Comparison of ENCODE assay signal across 8 cellular contexts in genomic region chr17:32998111-32998892, GRCh38. TPM values are rescaled to one million over a fixed set of nuclear protein-coding genes. Genes with fewer than 3 reads are reported as not detected.
DNase-seq lines count a peak whose midpoint lies in the region; ATAC-seq, FAIRE-seq and TF ChIP-seq lines count a peak whose summit lies in the region.

No MANE protein-coding gene starts in this region.

- peak; percentile 92 for ATAC-seq in Panc1
- ATAC-seq in HG02852 (IDR thresholded peaks at IDR 0.05; ENCODE audit: unreplicated experiment), result no peak

- POLR2A ChIA-PET in Panc1 (lab: Charles Lee), result interaction anchor here (0.6 kb wide), 1 partner anchor 11 kb away, joined by 3 read pairs; no protein-coding TSS in a partner anchor

- no peaks in the 10 kb centered on the region for H3K9me3 ChIP-seq in Panc1 (ENCODE audit: control insufficient read depth, insufficient read depth, low read depth, low read length)

- FAIRE-seq in HTR-8/SVneo (lab: Jason Lieb, UNC), result peak; percentile 89

- peaks cover 23% of the 10 kb centered on the region for H3K27me3 Mint-ChIP-seq in activated T-helper 1 cell treated with anti-CD3 and anti-CD28 coated beads, Interleukin-12 subunit alpha, Interleukin-12 subunit beta, Interleukin-2, Interleukin-4 antibody, amounts not matched to agents 30 ng/mL and 10 ng/mL and 1 ng/mL, durations not matched to agents 14 hours and 24 hours and 36 hours (ENCODE audit: insufficient read depth)
- peaks cover 27% of the 10 kb centered on the region for H3K27me3 Mint-ChIP-seq in nephron (ENCODE audit: low read depth)

- H3K4me3 Mint-ChIP-seq in activated T-helper 1 cell treated with anti-CD3 and anti-CD28 coated beads, Interleukin-12 subunit alpha, Interleukin-12 subunit beta, Interleukin-2, Interleukin-4 antibody, amounts not matched to agents 30 ng/mL and 10 ng/mL and 1 ng/mL, durations not matched to agents 14 hours and 24 hours and 36 hours, result no peak overlapping the region
- H3K4me3 Mint-ChIP-seq in nephron, result peak overlapping the region in 2 of 3 experiments; percentile 46

- no peaks in the 10 kb centered on the region for H3K36me3 ChIP-seq in Panc1 (ENCODE audit: control insufficient read depth, insufficient read depth, low read length)

- no TSS peak for BruUV-seq in Panc1 (replicated peaks; lab: Mats Ljungman, UMichigan)

- 0 out of 2 replicates have a peak, but pooled peaks cover 2% of the 10 kb centered on the region for H3K27me3 ChIP-seq in Panc1 (ENCODE audit: control insufficient read depth, insufficient read depth, low read length)

- H3K27ac Mint-ChIP-seq in activated T-helper 1 cell treated with anti-CD3 and anti-CD28 coated beads, Interleukin-12 subunit alpha, Interleukin-12 subunit beta, Interleukin-2, Interleukin-4 antibody, amounts not matched to agents 30 ng/mL and 10 ng/mL and 1 ng/mL, durations not matched to agents 14 hours and 24 hours and 36 hours, result no peak overlapping the region
- no peak overlapping the region for H3K27ac Mint-ChIP-seq in nephron

- DNase-seq in DMS 273 (lab: John Stamatoyannopoulos, UW; ENCODE audit: unreplicated experiment) (peak; percentile 86), HTR-8/SVneo (ENCODE audit: insufficient read length, low spot score) (peak; percentile 87), Panc1 (ENCODE audit: low read depth, low spot score) (peak; percentile 50), fibroblast of pulmonary artery (ENCODE audit: low read depth) (peak; percentile 67)
- DNase-seq in activated T-helper 1 cell treated with anti-CD3 and anti-CD28 coated beads, Interleukin-12 subunit alpha, Interleukin-12 subunit beta, Interleukin-2, Interleukin-4 antibody, amounts not matched to agents 30 ng/mL and 10 ng/mL and 1 ng/mL, durations not matched to agents 14 hours and 24 hours and 36 hours (ENCODE audit: low spot score), result peak; percentile 49
- peak in 5 of 6 experiments; percentile 29 to 62 (median 43) for DNase-seq in stimulated activated naive CD4-positive, alpha-beta T cell (lab: John Stamatoyannopoulos, UW)

- CTCF ChIA-PET in Panc1 (lab: Charles Lee), result interaction anchor here (0.6 to 1.6 kb wide), 6 partner anchors 22 to 392 kb away, joined by 3 read pairs; no protein-coding TSS in a partner anchor

- in situ Hi-C loops in Panc1 (cut with HindIII; ENCODE audit: low pct_unique_long_range_greater_than_20kb, low sequenced_read_pairs), result no loop called here

- no peaks in the 10 kb centered on the region for H3K4me1 ChIP-seq in Panc1 (ENCODE audit: control insufficient read depth, insufficient read depth, low read length)

- no peaks in the 10 kb centered on the region for H3K36me3 Mint-ChIP-seq in activated T-helper 1 cell treated with anti-CD3 and anti-CD28 coated beads, Interleukin-12 subunit alpha, Interleukin-12 subunit beta, Interleukin-2, Interleukin-4 antibody, amounts not matched to agents 30 ng/mL and 10 ng/mL and 1 ng/mL, durations not matched to agents 14 hours and 24 hours and 36 hours (ENCODE audit: low read depth)
- H3K36me3 Mint-ChIP-seq in nephron (ENCODE audit: low read depth), result no peaks in the 10 kb centered on the region

- TF ChIP-seq CTCF in Panc1 (IDR thresholded peaks at IDR 0.05), result peak; percentile 92
- TF ChIP-seq CTCF in fibroblast of pulmonary artery (IDR thresholded peaks at IDR 0.05; ENCODE audit: low read length, missing control alignments), result peak; percentile 94
- TF ChIP-seq CTCF in nephron (IDR thresholded peaks at IDR 0.05; ENCODE audit: unreplicated experiment in 3 of 3), result peak; percentile 87 to 93 (median 88)

- intact Hi-C loops in Panc1 (cut with micrococcal nuclease; ENCODE audit: unreplicated experiment), result loop anchor here (2.0 to 5.0 kb wide), 2 partner anchors 61 to 214 kb away; no protein-coding TSS in a partner anchor
- intact Hi-C loops in activated T-helper 1 cell treated with anti-CD3 and anti-CD28 coated beads, Interleukin-12 subunit alpha, Interleukin-12 subunit beta, Interleukin-2, Interleukin-4 antibody, amounts not matched to agents 30 ng/mL and 10 ng/mL and 1 ng/mL, durations not matched to agents 14 hours and 24 hours and 36 hours (cut with micrococcal nuclease), result loop anchor here (1.0 to 2.0 kb wide), 2 partner anchors 58 to 215 kb away; no protein-coding TSS in a partner anchor

- H3K9me3 Mint-ChIP-seq in activated T-helper 1 cell treated with anti-CD3 and anti-CD28 coated beads, Interleukin-12 subunit alpha, Interleukin-12 subunit beta, Interleukin-2, Interleukin-4 antibody, amounts not matched to agents 30 ng/mL and 10 ng/mL and 1 ng/mL, durations not matched to agents 14 hours and 24 hours and 36 hours, result no peaks in the 10 kb centered on the region
- no peaks in the 10 kb centered on the region for H3K9me3 Mint-ChIP-seq in nephron

- no peak overlapping the region for H3K27ac ChIP-seq in Panc1 (ENCODE audit: low read length)

- H3K4me3 ChIP-seq in Panc1 (ENCODE audit: low read depth in 2 of 2, low read length in 2 of 2), result peak overlapping the region in 1 of 2 experiments; percentile 2; a peak in 2 of 4 replicates
- H3K4me3 ChIP-seq in fibroblast of pulmonary artery (replicated peaks; ENCODE audit: low read depth, low read length), result no peak overlapping the region

- H3K4me1 Mint-ChIP-seq in activated T-helper 1 cell treated with anti-CD3 and anti-CD28 coated beads, Interleukin-12 subunit alpha, Interleukin-12 subunit beta, Interleukin-2, Interleukin-4 antibody, amounts not matched to agents 30 ng/mL and 10 ng/mL and 1 ng/mL, durations not matched to agents 14 hours and 24 hours and 36 hours (ENCODE audit: low read depth), result no peaks in the 10 kb centered on the region
- no peaks in the 10 kb centered on the region for H3K4me1 Mint-ChIP-seq in nephron

RNA-seq across cellular contexts. Expression of gene SPACA3, which starts 6.7 kb away (rescaled TPM):
- total RNA-seq in Panc1 (2021; ENCODE audit: unreplicated experiment), result not detected
- not detected for polyA plus RNA-seq in Panc1 (2012; ENCODE audit: insufficient read length)
- not detected in 2 replicates for total RNA-seq in activated T-helper 1 cell treated with anti-CD3 and anti-CD28 coated beads, Interleukin-12 subunit alpha, Interleukin-12 subunit beta, Interleukin-2, Interleukin-4 antibody, amounts not matched to agents 30 ng/mL and 10 ng/mL and 1 ng/mL, durations not matched to agents 14 hours and 24 hours and 36 hours
